28 cellular contexts compared by ENCODE assay signal in genomic region chr11:84906995-84907394, GRCh38.
A peak's percentile ranks its signal among the peaks of the same experiment; 100 is the strongest.
DNase-seq lines count a peak whose midpoint lies in the region; FAIRE-seq and TF ChIP-seq lines count a peak whose summit lies in the region.
"Had no signal": no experiment of that assay in that cellular context is flagged by ENCODE, and none has a peak within 500 bp of the region (broad histone marks: within the 10 kb centered on the region; RNA-seq: fewer than 3 reads in every experiment).

No MANE protein-coding gene starts in this region.

- H3K79me2 ChIP-seq in mammary epithelial cell (ENCODE audit: insufficient read depth, low read length): no peaks in the 10 kb centered on the region

- H3K4me1 ChIP-seq in mammary epithelial cell (ENCODE audit: insufficient read depth, low read length): no peaks in the 10 kb centered on the region
- H3K4me1 ChIP-seq in breast epithelium: no peaks in the 10 kb centered on the region
- H3K4me1 ChIP-seq in adipocyte (ENCODE audit: control insufficient read depth, insufficient read depth, low read length): peaks cover 13% of the 10 kb centered on the region
- H3K4me1 ChIP-seq: colonic mucosa, prostate gland, sigmoid colon, thyroid gland had no signal

- no TSS peak for BruUV-seq in mammary epithelial cell (replicated peaks; lab: Mats Ljungman, UMichigan)

- dilution Hi-C loops in mammary epithelial cell (cut with HindIII; ENCODE audit: low sequenced_read_pairs): no loop called here

- TF ChIP-seq POLR2A in breast epithelium (IDR thresholded peaks at IDR 0.05): no peak

- no peak for FAIRE-seq in D721Med (lab: Jason Lieb, UNC)
- FAIRE-seq: K562, keratinocyte had no signal

- H3K9me3 ChIP-seq in mammary epithelial cell (replicated peaks; ENCODE audit: insufficient read depth, low read length) (no peaks in the 10 kb centered on the region), breast epithelium (no peaks in the 10 kb centered on the region), adipocyte (ENCODE audit: control insufficient read depth, low read length) (no peaks in the 10 kb centered on the region)
- H3K9me3 ChIP-seq: colonic mucosa, esophagus muscularis mucosa, prostate gland, sigmoid colon, thyroid gland had no signal

- TF ChIP-seq CTCF in mammary epithelial cell (conservative IDR thresholded peaks at IDR 0.05 in 1 of 2, IDR thresholded peaks at IDR 0.05 in 1 of 2; ENCODE audit: extremely low read depth in 1 of 2, insufficient read depth in 1 of 2, low read depth in 1 of 2, low read length in 2 of 2) (no peak), breast epithelium (IDR thresholded peaks at IDR 0.05) (no peak), fibroblast of mammary gland (conservative IDR thresholded peaks at IDR 0.05; ENCODE audit: control insufficient read depth, insufficient read depth, low read depth, low read length) (no peak), D721Med (IDR thresholded peaks at IDR 0.05; ENCODE audit: insufficient read depth, missing control alignments) (no peak)

- DNase-seq in mammary epithelial cell: peak; percentile 23
- no peak for DNase-seq in breast epithelium (ENCODE audit: low spot score in 2 of 2)
- peak; percentile 82 for DNase-seq in adipocyte (ENCODE audit: low read depth)
- peak; percentile 66 for DNase-seq in fibroblast of mammary gland (ENCODE audit: low read depth)
- peak; percentile 76 for DNase-seq in stromal cell of bone marrow (ENCODE audit: low read depth)
- no peak for DNase-seq in D721Med (ENCODE audit: insufficient read length, low spot score)
- DNase-seq in NK-92 (lab: John Stamatoyannopoulos, UW; ENCODE audit: unreplicated experiment): no peak
- no peak for DNase-seq in inferior parietal cortex (ENCODE audit: extremely low spot score)
- DNase-seq: activated CD4-positive, alpha-beta T cell treated with anti-CD3 and anti-CD28 coated beads for 4 hours; activated gamma-delta T cell treated with Interleukin-2 at 50 U/mL for 16 hours; activated T-cell treated with anti-CD3 and anti-CD28 coated beads for 4 hours; colonic mucosa; H7; midbrain; MM.1S; naive thymus-derived CD4-positive, alpha-beta T cell; NCI-H2081 treated with DMSO at 0.1 percent for 48 hours; NCI-H226; NCI-H748 treated with DMSO at 0.1 percent for 48 hours; sigmoid colon; stimulated activated CD8-positive, alpha-beta memory T cell treated with anti-CD3 and anti-CD28 coated beads, Interleukin-4, amount 100 ng/mL, for 48 hours; stimulated activated naive CD8-positive, alpha-beta T cell treated with anti-CD3 and anti-CD28 coated beads, Interleukin-15, amount 100 ng/mL, for 72 hours; thyroid gland had no signal

- in situ Hi-C loops in mammary epithelial cell (cut with MboI; ENCODE audit: low sequenced_read_pairs in 2 of 2): no loop called here

- no peaks in the 10 kb centered on the region for H4K20me1 ChIP-seq in mammary epithelial cell (ENCODE audit: insufficient read depth, low read length)

- no peak overlapping the region for H3K27ac ChIP-seq in mammary epithelial cell (ENCODE audit: insufficient read depth, low read depth, low read length)
- H3K27ac ChIP-seq in breast epithelium: no peak overlapping the region
- H3K27ac ChIP-seq: 22Rv1, colonic mucosa, esophagus muscularis mucosa, prostate gland, sigmoid colon, thyroid gland had no signal

- H3K4me2 ChIP-seq in mammary epithelial cell (ENCODE audit: insufficient read depth, low read depth, low read length): no peak overlapping the region

- intact Hi-C loops in mammary epithelial cell (cut with micrococcal nuclease) (loop anchor here (10.0 kb wide), 1 partner anchor 102 kb away; no protein-coding TSS in a partner anchor), breast epithelium (cut with DNase I; ENCODE audit: low total_unique reads) (no loop called here)

- no peak overlapping the region for H3K9ac ChIP-seq in mammary epithelial cell (ENCODE audit: insufficient read depth, low read length)
- H3K9ac ChIP-seq in adipocyte (ENCODE audit: low read length): no peak overlapping the region

- CTCF ChIA-PET in mammary epithelial cell (lab: Charles Lee; ENCODE audit: low non-redundant PET): no interaction called here

- H2AFZ ChIP-seq in mammary epithelial cell (ENCODE audit: low read depth, low read length): no peak overlapping the region

- H3K4me3 ChIP-seq in mammary epithelial cell (replicated peaks in 1 of 3; ENCODE audit: insufficient read depth in 1 of 3, low read depth in 2 of 3, low read length in 3 of 3) (no peak overlapping the region), breast epithelium (no peak overlapping the region), adipocyte (ENCODE audit: low read length) (no peak overlapping the region), fibroblast of mammary gland (ENCODE audit: control insufficient read depth, low read depth, low read length) (no peak overlapping the region)
- H3K4me3 ChIP-seq: colonic mucosa, esophagus muscularis mucosa, K562, prostate gland, sigmoid colon, thyroid gland had no signal

- H3K27me3 ChIP-seq in mammary epithelial cell (ENCODE audit: insufficient read depth, low read length) (no peaks in the 10 kb centered on the region), breast epithelium (no peaks in the 10 kb centered on the region), adipocyte (replicated peaks; ENCODE audit: control insufficient read depth, insufficient read depth, low read length) (no peaks in the 10 kb centered on the region)
- H3K27me3 ChIP-seq: colonic mucosa, esophagus muscularis mucosa, sigmoid colon, thyroid gland had no signal

- H3K36me3 ChIP-seq in mammary epithelial cell (ENCODE audit: insufficient read depth, low read length): no peaks in the 10 kb centered on the region
- no peaks in the 10 kb centered on the region for H3K36me3 ChIP-seq in breast epithelium
- no peaks in the 10 kb centered on the region for H3K36me3 ChIP-seq in adipocyte (ENCODE audit: control insufficient read depth, insufficient read depth, low read length, severe bottlenecking)
- H3K36me3 ChIP-seq: colonic mucosa, esophagus muscularis mucosa, prostate gland, sigmoid colon, thyroid gland had no signal

- 27% methylated on average over 3 of the region's 3 CpGs for WGBS in mammary epithelial cell (ENCODE audit: low coverage, missing lambda C conversion rate)

Comparison
In these comparisons a context has a peak if more than half of its experiments do, and no peak if none do; other contexts are left out.
1. DNase-seq: peak in mammary epithelial cell (single experiment), adipocyte (single experiment), fibroblast of mammary gland (single experiment) and stromal cell of bone marrow (single experiment); none in breast epithelium (0 of 2), D721Med (single experiment), NK-92 (single experiment) and inferior parietal cortex (single experiment).